19 cellular contexts compared by ENCODE assay signal in genomic region chr9:89702401-89702800, GRCh38.
DNase-seq lines count a peak whose midpoint lies in the region; ATAC-seq, FAIRE-seq and TF ChIP-seq lines count a peak whose summit lies in the region.
"Had no signal": no experiment of that assay in that cellular context is flagged by ENCODE, and none has a peak within 500 bp of the region (broad histone marks: within the 10 kb centered on the region; RNA-seq: fewer than 3 reads in every experiment).

No MANE protein-coding gene starts in this region.

- ATAC-seq in activated CD8-positive, alpha-beta memory T cell treated with anti-CD3 and anti-CD28 coated beads, Interleukin-2, amount 10 ng/mL, durations not matched to agents 7 days and 5 days, result no peak
- ATAC-seq in GM21786 (IDR thresholded peaks at IDR 0.05; ENCODE audit: unreplicated experiment), result no peak
- ATAC-seq: A549, HCT116, PC-3 had no signal

- DNase-seq in activated CD8-positive, alpha-beta memory T cell treated with anti-CD3 and anti-CD28 coated beads, Interleukin-2, amount 10 ng/mL, durations not matched to agents 7 days and 5 days, result no peak
- DNase-seq in activated CD8-positive, alpha-beta memory T cell treated with anti-CD3 and anti-CD28 coated beads for 24 hours, result no peak
- DNase-seq in GM12892 (ENCODE audit: insufficient read length), result no peak
- no peak for DNase-seq in activated T-helper 1 cell treated with anti-CD3 and anti-CD28 coated beads, Interleukin-12 subunit alpha, Interleukin-12 subunit beta, Interleukin-2, Interleukin-4 antibody, amounts not matched to agents 30 ng/mL and 10 ng/mL and 1 ng/mL, durations not matched to agents 14 hours and 24 hours and 36 hours (ENCODE audit: low spot score)
- peak; percentile 36 for DNase-seq in fibroblast of villous mesenchyme (ENCODE audit: low read depth)
- DNase-seq in NCI-H2196 (lab: John Stamatoyannopoulos, UW; ENCODE audit: unreplicated experiment), result no peak
- DNase-seq in HEK293T (ENCODE audit: extremely low spot score), result no peak
- DNase-seq: COR-L47, GM23248, MG63, NCI-H1092 treated with DMSO at 0.1 percent for 48 hours, NCI-H1694, NCI-H2107, NCI-H345, NCI-H69, PC-3 had no signal

- CTCF ChIA-PET in activated CD8-positive, alpha-beta memory T cell treated with anti-CD3 and anti-CD28 coated beads, Interleukin-2, amount 10 ng/mL, durations not matched to agents 7 days and 5 days (lab: Charles Lee), result interaction anchor here (0.7 to 3.4 kb wide), 8 partner anchors 8 to 99 kb away, joined by 3 to 15 read pairs (median 6); no protein-coding TSS in a partner anchor
- CTCF ChIA-PET in HEK293T (lab: Yijun Ruan, JAX), result no interaction called here

- H3K4me3 Mint-ChIP-seq in activated CD8-positive, alpha-beta memory T cell treated with anti-CD3 and anti-CD28 coated beads, Interleukin-2, amount 10 ng/mL, durations not matched to agents 7 days and 5 days, result peak overlapping the region; percentile 77
- H3K4me3 Mint-ChIP-seq in activated T-helper 1 cell treated with anti-CD3 and anti-CD28 coated beads, Interleukin-12 subunit alpha, Interleukin-12 subunit beta, Interleukin-2, Interleukin-4 antibody, amounts not matched to agents 30 ng/mL and 10 ng/mL and 1 ng/mL, durations not matched to agents 14 hours and 24 hours and 36 hours, result peak overlapping the region; percentile 92

- H3K36me3 Mint-ChIP-seq in activated CD8-positive, alpha-beta memory T cell treated with anti-CD3 and anti-CD28 coated beads, Interleukin-2, amount 10 ng/mL, durations not matched to agents 7 days and 5 days, result peaks cover 9% of the 10 kb centered on the region
- peaks cover 38% of the 10 kb centered on the region for H3K36me3 Mint-ChIP-seq in activated T-helper 1 cell treated with anti-CD3 and anti-CD28 coated beads, Interleukin-12 subunit alpha, Interleukin-12 subunit beta, Interleukin-2, Interleukin-4 antibody, amounts not matched to agents 30 ng/mL and 10 ng/mL and 1 ng/mL, durations not matched to agents 14 hours and 24 hours and 36 hours (ENCODE audit: low read depth)

- no peaks in the 10 kb centered on the region for H3K27me3 Mint-ChIP-seq in activated CD8-positive, alpha-beta memory T cell treated with anti-CD3 and anti-CD28 coated beads, Interleukin-2, amount 10 ng/mL, durations not matched to agents 7 days and 5 days
- no peaks in the 10 kb centered on the region for H3K27me3 Mint-ChIP-seq in activated T-helper 1 cell treated with anti-CD3 and anti-CD28 coated beads, Interleukin-12 subunit alpha, Interleukin-12 subunit beta, Interleukin-2, Interleukin-4 antibody, amounts not matched to agents 30 ng/mL and 10 ng/mL and 1 ng/mL, durations not matched to agents 14 hours and 24 hours and 36 hours (ENCODE audit: insufficient read depth)

- peak overlapping the region; percentile 87 for H3K27ac Mint-ChIP-seq in activated CD8-positive, alpha-beta memory T cell treated with anti-CD3 and anti-CD28 coated beads, Interleukin-2, amount 10 ng/mL, durations not matched to agents 7 days and 5 days
- H3K27ac Mint-ChIP-seq in activated T-helper 1 cell treated with anti-CD3 and anti-CD28 coated beads, Interleukin-12 subunit alpha, Interleukin-12 subunit beta, Interleukin-2, Interleukin-4 antibody, amounts not matched to agents 30 ng/mL and 10 ng/mL and 1 ng/mL, durations not matched to agents 14 hours and 24 hours and 36 hours, result peak overlapping the region; percentile 97

- H3K9me3 Mint-ChIP-seq in activated CD8-positive, alpha-beta memory T cell treated with anti-CD3 and anti-CD28 coated beads, Interleukin-2, amount 10 ng/mL, durations not matched to agents 7 days and 5 days (ENCODE audit: low read depth), result no peaks in the 10 kb centered on the region
- no peaks in the 10 kb centered on the region for H3K9me3 Mint-ChIP-seq in activated T-helper 1 cell treated with anti-CD3 and anti-CD28 coated beads, Interleukin-12 subunit alpha, Interleukin-12 subunit beta, Interleukin-2, Interleukin-4 antibody, amounts not matched to agents 30 ng/mL and 10 ng/mL and 1 ng/mL, durations not matched to agents 14 hours and 24 hours and 36 hours

- peak; percentile 27 for FAIRE-seq in GM12892 (lab: Jason Lieb, UNC)
- FAIRE-seq: A549 had no signal

- POLR2A ChIA-PET in HEK293T (lab: Yijun Ruan, JAX), result no interaction called here

- peak; percentile 19; the same call in 1 of the 2 replicates for TF ChIP-seq POLR2A in GM12892 (IDR thresholded peaks at IDR 0.05; ENCODE audit: low read depth, low read length)

- H3K4me1 Mint-ChIP-seq in activated CD8-positive, alpha-beta memory T cell treated with anti-CD3 and anti-CD28 coated beads, Interleukin-2, amount 10 ng/mL, durations not matched to agents 7 days and 5 days, result peaks cover 70% of the 10 kb centered on the region
- H3K4me1 Mint-ChIP-seq in activated T-helper 1 cell treated with anti-CD3 and anti-CD28 coated beads, Interleukin-12 subunit alpha, Interleukin-12 subunit beta, Interleukin-2, Interleukin-4 antibody, amounts not matched to agents 30 ng/mL and 10 ng/mL and 1 ng/mL, durations not matched to agents 14 hours and 24 hours and 36 hours (ENCODE audit: low read depth), result peaks cover 98% of the 10 kb centered on the region

- TF ChIP-seq CTCF in fibroblast of villous mesenchyme (IDR thresholded peaks at IDR 0.05; ENCODE audit: insufficient read depth, low read depth, low read length), result no peak

- intact Hi-C loops in activated T-helper 1 cell treated with anti-CD3 and anti-CD28 coated beads, Interleukin-12 subunit alpha, Interleukin-12 subunit beta, Interleukin-2, Interleukin-4 antibody, amounts not matched to agents 30 ng/mL and 10 ng/mL and 1 ng/mL, durations not matched to agents 14 hours and 24 hours and 36 hours (cut with micrococcal nuclease), result loop anchor here (2.0 to 5.0 kb wide), 3 partner anchors 22 to 390 kb away; partner anchors contain the start of gene CKS2

- H3K4me3 ChIP-seq in fibroblast of villous mesenchyme (ENCODE audit: low read depth, low read length), result no peak overlapping the region
- H3K4me3 ChIP-seq: A549, GM23248, MG63 had no signal

TF ChIP-seq in HEK293T, 16 proteins besides CTCF, POLR2A, EP300 and RAD21:
- no peak for TF ChIP-seq CTBP1 (IDR thresholded peaks at IDR 0.05; ENCODE audit: borderline replicate concordance)
- no peak for TF ChIP-seq ELF4 (IDR thresholded peaks at IDR 0.05)
- TF ChIP-seq FOXM1 (IDR thresholded peaks at IDR 0.05; ENCODE audit: borderline replicate concordance), result no peak
- no peak for TF ChIP-seq NFRKB (IDR thresholded peaks at IDR 0.05)
- no peak for TF ChIP-seq TARDBP (IDR thresholded peaks at IDR 0.05)
- TF ChIP-seq ZNF384 (IDR thresholded peaks at IDR 0.05), result no peak
- no peak for TF ChIP-seq FOXK2 (IDR thresholded peaks at IDR 0.05)
- TF ChIP-seq SP1 (IDR thresholded peaks at IDR 0.05), result no peak
- TF ChIP-seq SUZ12 (IDR thresholded peaks at IDR 0.05), result no peak
- TF ChIP-seq L3MBTL2 (conservative IDR thresholded peaks at IDR 0.05), result no peak
- no peak for TF ChIP-seq FOXA1 (IDR thresholded peaks at IDR 0.05)
- TF ChIP-seq HDGF (IDR thresholded peaks at IDR 0.05; ENCODE audit: borderline replicate concordance), result no peak
- TF ChIP-seq PKNOX1 (IDR thresholded peaks at IDR 0.05), result no peak
- TF ChIP-seq ARNT (IDR thresholded peaks at IDR 0.05), result no peak
- TF ChIP-seq BHLHE40 (IDR thresholded peaks at IDR 0.05; ENCODE audit: borderline replicate concordance), result no peak
- no peak for TF ChIP-seq LEF1 (IDR thresholded peaks at IDR 0.05; ENCODE audit: borderline replicate concordance)
